In genomic region chr15:49645937-49646336, GRCh38 we compare ENCODE assay signal across 1 cellular context.
TF ChIP-seq lines count a peak whose summit lies in the region.

No MANE protein-coding gene starts in this region.

TF ChIP-seq in IMR-90, 13 proteins besides CTCF, POLR2A, EP300 and RAD21:
- TF ChIP-seq BHLHE40 (IDR thresholded peaks at IDR 0.05; ENCODE audit: low read depth, low read length) = peak; percentile 77
- no peak for TF ChIP-seq RFX5 (IDR thresholded peaks at IDR 0.05; ENCODE audit: low read depth, low read length)
